In the genomic region with DNA sequence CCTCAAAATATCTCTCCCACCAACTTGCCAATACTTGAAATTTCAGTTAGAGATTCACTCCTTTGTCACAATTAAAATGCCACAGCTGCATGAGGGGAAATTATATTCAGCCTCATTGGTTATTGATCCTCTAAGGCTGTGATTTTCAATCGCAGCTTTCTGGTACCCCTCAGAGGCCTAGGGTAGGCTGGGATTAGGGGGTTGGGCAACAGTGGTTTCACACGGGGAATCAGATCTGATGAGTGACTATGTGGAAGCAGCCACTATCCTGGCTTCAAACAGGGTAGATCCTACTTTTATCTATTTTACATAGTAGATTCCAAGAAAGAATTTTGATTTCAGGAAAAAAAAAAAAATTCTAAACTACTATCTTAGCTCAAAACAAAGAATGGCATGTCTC, we compare ENCODE assay signal across 2 cellular contexts.
TF ChIP-seq lines count a peak whose summit lies in the region.

No MANE protein-coding gene starts in this region.

TF ChIP-seq in GM23338, 12 proteins besides CTCF, POLR2A, EP300 and RAD21 (continued from another document):
- TF ChIP-seq, protein P1, sequence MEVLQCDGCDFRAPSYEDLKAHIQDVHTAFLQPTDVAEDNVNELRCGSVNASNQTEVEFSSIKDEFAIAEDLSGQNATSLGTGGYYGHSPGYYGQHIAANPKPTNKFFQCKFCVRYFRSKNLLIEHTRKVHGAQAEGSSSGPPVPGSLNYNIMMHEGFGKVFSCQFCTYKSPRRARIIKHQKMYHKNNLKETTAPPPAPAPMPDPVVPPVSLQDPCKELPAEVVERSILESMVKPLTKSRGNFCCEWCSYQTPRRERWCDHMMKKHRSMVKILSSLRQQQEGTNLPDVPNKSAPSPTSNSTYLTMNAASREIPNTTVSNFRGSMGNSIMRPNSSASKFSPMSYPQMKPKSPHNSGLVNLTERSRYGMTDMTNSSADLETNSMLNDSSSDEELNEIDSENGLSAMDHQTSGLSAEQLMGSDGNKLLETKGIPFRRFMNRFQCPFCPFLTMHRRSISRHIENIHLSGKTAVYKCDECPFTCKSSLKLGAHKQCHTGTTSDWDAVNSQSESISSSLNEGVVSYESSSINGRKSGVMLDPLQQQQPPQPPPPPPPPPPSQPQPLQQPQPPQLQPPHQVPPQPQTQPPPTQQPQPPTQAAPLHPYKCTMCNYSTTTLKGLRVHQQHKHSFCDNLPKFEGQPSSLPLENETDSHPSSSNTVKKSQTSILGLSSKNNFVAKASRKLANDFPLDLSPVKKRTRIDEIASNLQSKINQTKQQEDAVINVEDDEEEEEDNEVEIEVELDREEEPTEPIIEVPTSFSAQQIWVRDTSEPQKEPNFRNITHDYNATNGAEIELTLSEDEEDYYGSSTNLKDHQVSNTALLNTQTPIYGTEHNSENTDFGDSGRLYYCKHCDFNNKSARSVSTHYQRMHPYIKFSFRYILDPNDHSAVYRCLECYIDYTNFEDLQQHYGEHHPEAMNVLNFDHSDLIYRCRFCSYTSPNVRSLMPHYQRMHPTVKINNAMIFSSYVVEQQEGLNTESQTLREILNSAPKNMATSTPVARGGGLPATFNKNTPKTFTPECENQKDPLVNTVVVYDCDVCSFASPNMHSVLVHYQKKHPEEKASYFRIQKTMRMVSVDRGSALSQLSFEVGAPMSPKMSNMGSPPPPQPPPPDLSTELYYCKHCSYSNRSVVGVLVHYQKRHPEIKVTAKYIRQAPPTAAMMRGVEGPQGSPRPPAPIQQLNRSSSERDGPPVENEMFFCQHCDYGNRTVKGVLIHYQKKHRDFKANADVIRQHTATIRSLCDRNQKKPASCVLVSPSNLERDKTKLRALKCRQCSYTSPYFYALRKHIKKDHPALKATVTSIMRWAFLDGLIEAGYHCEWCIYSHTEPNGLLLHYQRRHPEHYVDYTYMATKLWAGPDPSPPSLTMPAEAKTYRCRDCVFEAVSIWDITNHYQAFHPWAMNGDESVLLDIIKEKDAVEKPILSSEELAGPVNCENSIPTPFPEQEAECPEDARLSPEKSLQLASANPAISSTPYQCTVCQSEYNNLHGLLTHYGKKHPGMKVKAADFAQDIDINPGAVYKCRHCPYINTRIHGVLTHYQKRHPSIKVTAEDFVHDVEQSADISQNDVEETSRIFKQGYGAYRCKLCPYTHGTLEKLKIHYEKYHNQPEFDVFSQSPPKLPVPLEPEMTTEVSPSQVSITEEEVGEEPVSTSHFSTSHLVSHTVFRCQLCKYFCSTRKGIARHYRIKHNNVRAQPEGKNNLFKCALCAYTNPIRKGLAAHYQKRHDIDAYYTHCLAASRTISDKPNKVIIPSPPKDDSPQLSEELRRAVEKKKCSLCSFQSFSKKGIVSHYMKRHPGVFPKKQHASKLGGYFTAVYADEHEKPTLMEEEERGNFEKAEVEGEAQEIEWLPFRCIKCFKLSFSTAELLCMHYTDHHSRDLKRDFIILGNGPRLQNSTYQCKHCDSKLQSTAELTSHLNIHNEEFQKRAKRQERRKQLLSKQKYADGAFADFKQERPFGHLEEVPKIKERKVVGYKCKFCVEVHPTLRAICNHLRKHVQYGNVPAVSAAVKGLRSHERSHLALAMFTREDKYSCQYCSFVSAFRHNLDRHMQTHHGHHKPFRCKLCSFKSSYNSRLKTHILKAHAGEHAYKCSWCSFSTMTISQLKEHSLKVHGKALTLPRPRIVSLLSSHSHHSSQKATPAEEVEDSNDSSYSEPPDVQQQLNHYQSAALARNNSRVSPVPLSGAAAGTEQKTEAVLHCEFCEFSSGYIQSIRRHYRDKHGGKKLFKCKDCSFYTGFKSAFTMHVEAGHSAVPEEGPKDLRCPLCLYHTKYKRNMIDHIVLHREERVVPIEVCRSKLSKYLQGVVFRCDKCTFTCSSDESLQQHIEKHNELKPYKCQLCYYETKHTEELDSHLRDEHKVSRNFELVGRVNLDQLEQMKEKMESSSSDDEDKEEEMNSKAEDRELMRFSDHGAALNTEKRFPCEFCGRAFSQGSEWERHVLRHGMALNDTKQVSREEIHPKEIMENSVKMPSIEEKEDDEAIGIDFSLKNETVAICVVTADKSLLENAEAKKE (CRISPR knock-in tag; IDR thresholded peaks at IDR 0.05): no peak
- TF ChIP-seq EZH2phosphoT487 (IDR thresholded peaks at IDR 0.05; ENCODE audit: unreplicated experiment): no peak
- TF ChIP-seq EZH2 (IDR thresholded peaks at IDR 0.05; ENCODE audit: low read depth, unreplicated experiment): no peak
- TF ChIP-seq, protein P2, sequence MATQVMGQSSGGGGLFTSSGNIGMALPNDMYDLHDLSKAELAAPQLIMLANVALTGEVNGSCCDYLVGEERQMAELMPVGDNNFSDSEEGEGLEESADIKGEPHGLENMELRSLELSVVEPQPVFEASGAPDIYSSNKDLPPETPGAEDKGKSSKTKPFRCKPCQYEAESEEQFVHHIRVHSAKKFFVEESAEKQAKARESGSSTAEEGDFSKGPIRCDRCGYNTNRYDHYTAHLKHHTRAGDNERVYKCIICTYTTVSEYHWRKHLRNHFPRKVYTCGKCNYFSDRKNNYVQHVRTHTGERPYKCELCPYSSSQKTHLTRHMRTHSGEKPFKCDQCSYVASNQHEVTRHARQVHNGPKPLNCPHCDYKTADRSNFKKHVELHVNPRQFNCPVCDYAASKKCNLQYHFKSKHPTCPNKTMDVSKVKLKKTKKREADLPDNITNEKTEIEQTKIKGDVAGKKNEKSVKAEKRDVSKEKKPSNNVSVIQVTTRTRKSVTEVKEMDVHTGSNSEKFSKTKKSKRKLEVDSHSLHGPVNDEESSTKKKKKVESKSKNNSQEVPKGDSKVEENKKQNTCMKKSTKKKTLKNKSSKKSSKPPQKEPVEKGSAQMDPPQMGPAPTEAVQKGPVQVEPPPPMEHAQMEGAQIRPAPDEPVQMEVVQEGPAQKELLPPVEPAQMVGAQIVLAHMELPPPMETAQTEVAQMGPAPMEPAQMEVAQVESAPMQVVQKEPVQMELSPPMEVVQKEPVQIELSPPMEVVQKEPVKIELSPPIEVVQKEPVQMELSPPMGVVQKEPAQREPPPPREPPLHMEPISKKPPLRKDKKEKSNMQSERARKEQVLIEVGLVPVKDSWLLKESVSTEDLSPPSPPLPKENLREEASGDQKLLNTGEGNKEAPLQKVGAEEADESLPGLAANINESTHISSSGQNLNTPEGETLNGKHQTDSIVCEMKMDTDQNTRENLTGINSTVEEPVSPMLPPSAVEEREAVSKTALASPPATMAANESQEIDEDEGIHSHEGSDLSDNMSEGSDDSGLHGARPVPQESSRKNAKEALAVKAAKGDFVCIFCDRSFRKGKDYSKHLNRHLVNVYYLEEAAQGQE (IDR thresholded peaks at IDR 0.05; ENCODE audit: unreplicated experiment): no peak
- no peak for TF ChIP-seq NANOG (IDR thresholded peaks at IDR 0.05; ENCODE audit: borderline replicate concordance)

TF ChIP-seq in WTC11, 78 proteins besides CTCF, POLR2A, EP300 and RAD21:
- TF ChIP-seq, protein P3, sequence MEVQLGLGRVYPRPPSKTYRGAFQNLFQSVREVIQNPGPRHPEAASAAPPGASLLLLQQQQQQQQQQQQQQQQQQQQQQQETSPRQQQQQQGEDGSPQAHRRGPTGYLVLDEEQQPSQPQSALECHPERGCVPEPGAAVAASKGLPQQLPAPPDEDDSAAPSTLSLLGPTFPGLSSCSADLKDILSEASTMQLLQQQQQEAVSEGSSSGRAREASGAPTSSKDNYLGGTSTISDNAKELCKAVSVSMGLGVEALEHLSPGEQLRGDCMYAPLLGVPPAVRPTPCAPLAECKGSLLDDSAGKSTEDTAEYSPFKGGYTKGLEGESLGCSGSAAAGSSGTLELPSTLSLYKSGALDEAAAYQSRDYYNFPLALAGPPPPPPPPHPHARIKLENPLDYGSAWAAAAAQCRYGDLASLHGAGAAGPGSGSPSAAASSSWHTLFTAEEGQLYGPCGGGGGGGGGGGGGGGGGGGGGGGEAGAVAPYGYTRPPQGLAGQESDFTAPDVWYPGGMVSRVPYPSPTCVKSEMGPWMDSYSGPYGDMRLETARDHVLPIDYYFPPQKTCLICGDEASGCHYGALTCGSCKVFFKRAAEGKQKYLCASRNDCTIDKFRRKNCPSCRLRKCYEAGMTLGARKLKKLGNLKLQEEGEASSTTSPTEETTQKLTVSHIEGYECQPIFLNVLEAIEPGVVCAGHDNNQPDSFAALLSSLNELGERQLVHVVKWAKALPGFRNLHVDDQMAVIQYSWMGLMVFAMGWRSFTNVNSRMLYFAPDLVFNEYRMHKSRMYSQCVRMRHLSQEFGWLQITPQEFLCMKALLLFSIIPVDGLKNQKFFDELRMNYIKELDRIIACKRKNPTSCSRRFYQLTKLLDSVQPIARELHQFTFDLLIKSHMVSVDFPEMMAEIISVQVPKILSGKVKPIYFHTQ (CRISPR knock-in tag; IDR thresholded peaks at IDR 0.05): no peak
- TF ChIP-seq NR1H2 (CRISPR knock-in tag; IDR thresholded peaks at IDR 0.05) (no peak), IRF2 (CRISPR knock-in tag; IDR thresholded peaks at IDR 0.05; ENCODE audit: borderline replicate concordance, low read depth) (no peak), RELA (CRISPR knock-in tag; IDR thresholded peaks at IDR 0.05; ENCODE audit: borderline replicate concordance) (no peak), ZNF671 (CRISPR knock-in tag; IDR thresholded peaks at IDR 0.05) (no peak), TEAD4 (CRISPR knock-in tag; IDR thresholded peaks at IDR 0.05) (no peak)
- TF ChIP-seq, protein P4, sequence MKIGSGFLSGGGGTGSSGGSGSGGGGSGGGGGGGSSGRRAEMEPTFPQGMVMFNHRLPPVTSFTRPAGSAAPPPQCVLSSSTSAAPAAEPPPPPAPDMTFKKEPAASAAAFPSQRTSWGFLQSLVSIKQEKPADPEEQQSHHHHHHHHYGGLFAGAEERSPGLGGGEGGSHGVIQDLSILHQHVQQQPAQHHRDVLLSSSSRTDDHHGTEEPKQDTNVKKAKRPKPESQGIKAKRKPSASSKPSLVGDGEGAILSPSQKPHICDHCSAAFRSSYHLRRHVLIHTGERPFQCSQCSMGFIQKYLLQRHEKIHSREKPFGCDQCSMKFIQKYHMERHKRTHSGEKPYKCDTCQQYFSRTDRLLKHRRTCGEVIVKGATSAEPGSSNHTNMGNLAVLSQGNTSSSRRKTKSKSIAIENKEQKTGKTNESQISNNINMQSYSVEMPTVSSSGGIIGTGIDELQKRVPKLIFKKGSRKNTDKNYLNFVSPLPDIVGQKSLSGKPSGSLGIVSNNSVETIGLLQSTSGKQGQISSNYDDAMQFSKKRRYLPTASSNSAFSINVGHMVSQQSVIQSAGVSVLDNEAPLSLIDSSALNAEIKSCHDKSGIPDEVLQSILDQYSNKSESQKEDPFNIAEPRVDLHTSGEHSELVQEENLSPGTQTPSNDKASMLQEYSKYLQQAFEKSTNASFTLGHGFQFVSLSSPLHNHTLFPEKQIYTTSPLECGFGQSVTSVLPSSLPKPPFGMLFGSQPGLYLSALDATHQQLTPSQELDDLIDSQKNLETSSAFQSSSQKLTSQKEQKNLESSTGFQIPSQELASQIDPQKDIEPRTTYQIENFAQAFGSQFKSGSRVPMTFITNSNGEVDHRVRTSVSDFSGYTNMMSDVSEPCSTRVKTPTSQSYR (CRISPR knock-in tag; IDR thresholded peaks at IDR 0.05): no peak
TF ChIP-seq in WTC11: peak in this region for 0.
